In the genomic region with DNA sequence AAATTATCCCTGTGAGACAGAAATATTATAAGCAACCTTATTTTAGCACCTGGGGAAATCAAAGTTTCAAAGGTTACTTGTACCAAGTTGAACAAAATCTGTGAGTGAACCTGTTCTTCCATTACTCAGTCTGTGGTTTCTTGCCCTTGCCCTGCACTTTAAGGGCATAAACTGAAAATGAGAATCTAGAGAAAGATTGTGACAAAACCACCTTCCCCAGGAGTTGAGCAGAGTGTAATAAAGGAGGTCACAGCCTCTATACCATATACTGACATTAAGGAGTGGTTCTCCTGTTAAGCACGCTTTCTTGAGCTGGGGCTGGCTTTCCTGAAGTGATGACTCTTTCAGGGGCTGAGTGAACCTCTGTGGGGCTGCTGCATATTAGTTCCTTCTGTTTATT, we compare ENCODE assay signal across 23 cellular contexts.
DNase-seq lines count a peak whose midpoint lies in the region; ATAC-seq and TF ChIP-seq lines count a peak whose summit lies in the region.
"Had no signal": no experiment of that assay in that cellular context is flagged by ENCODE, and none has a peak within 500 bp of the region (broad histone marks: within the 10 kb centered on the region; RNA-seq: fewer than 3 reads in every experiment).

No MANE protein-coding gene starts in this region.

- H3K4me1 Mint-ChIP-seq in activated T-cell treated with anti-CD3 and anti-CD28 coated beads, Interleukin-2, amount 50 U/mL, for 4 hours (ENCODE audit: low read depth) = no peaks in the 10 kb centered on the region
- H3K4me1 Mint-ChIP-seq in activated T-cell treated with anti-CD3 and anti-CD28 coated beads, Interleukin-2, amount 50 U/mL, for 24 hours (ENCODE audit: low read depth) = peaks cover 20% of the 10 kb centered on the region
- peaks cover 15% of the 10 kb centered on the region for H3K4me1 Mint-ChIP-seq in stimulated activated naive CD8-positive, alpha-beta T cell treated with anti-CD3 and anti-CD28 coated beads, Interleukin-15, amount 100 ng/mL, for 72 hours

- H3K27ac Mint-ChIP-seq in activated T-cell treated with anti-CD3 and anti-CD28 coated beads, Interleukin-2, amount 50 U/mL, for 24 hours = no peak overlapping the region
- H3K27ac Mint-ChIP-seq in stimulated activated naive CD8-positive, alpha-beta T cell treated with anti-CD3 and anti-CD28 coated beads, Interleukin-15, amount 100 ng/mL, for 72 hours = no peak overlapping the region
- H3K27ac Mint-ChIP-seq: activated CD4-positive, alpha-beta memory T cell treated with anti-CD3 and anti-CD28 coated beads for 36 hours; neural progenitor cell had no signal

- H3K27me3 ChIP-seq in colonic mucosa = no peaks in the 10 kb centered on the region
- H3K27me3 ChIP-seq: adrenal gland, BLaER1, neural progenitor cell, testis had no signal

- no peak overlapping the region for H3K4me3 ChIP-seq in colonic mucosa
- H3K4me3 ChIP-seq: adrenal gland, BLaER1, left ventricle myocardium inferior, mucosa of descending colon, neural progenitor cell, testis had no signal

- TF ChIP-seq CTCF in colonic mucosa (IDR thresholded peaks at IDR 0.05) = no peak

- H3K4me3 Mint-ChIP-seq in activated T-cell treated with anti-CD3 and anti-CD28 coated beads, Interleukin-2, amount 50 U/mL, for 4 hours = no peak overlapping the region
- H3K4me3 Mint-ChIP-seq in activated T-cell treated with anti-CD3 and anti-CD28 coated beads, Interleukin-2, amount 50 U/mL, for 24 hours = no peak overlapping the region
- no peak overlapping the region for H3K4me3 Mint-ChIP-seq in stimulated activated naive CD8-positive, alpha-beta T cell treated with anti-CD3 and anti-CD28 coated beads, Interleukin-15, amount 100 ng/mL, for 72 hours
- H3K4me3 Mint-ChIP-seq: activated CD4-positive, alpha-beta memory T cell treated with anti-CD3 and anti-CD28 coated beads for 36 hours; neural progenitor cell had no signal

- H3K36me3 Mint-ChIP-seq in activated T-cell treated with anti-CD3 and anti-CD28 coated beads, Interleukin-2, amount 50 U/mL, for 4 hours (ENCODE audit: insufficient read depth) = no peaks in the 10 kb centered on the region
- H3K36me3 Mint-ChIP-seq in activated T-cell treated with anti-CD3 and anti-CD28 coated beads, Interleukin-2, amount 50 U/mL, for 24 hours (ENCODE audit: low read depth) = no peaks in the 10 kb centered on the region
- H3K36me3 Mint-ChIP-seq: activated CD4-positive, alpha-beta memory T cell treated with anti-CD3 and anti-CD28 coated beads for 36 hours; neural progenitor cell had no signal

- no peak overlapping the region for H3K27ac ChIP-seq in colonic mucosa
- H3K27ac ChIP-seq: BLaER1, left ventricle myocardium inferior, neural progenitor cell, testis had no signal

- H3K4me1 ChIP-seq in colonic mucosa = no peaks in the 10 kb centered on the region
- H3K4me1 ChIP-seq: adrenal gland, testis had no signal

- no peak overlapping the region for H3K9ac ChIP-seq in colonic mucosa (ENCODE audit: low read depth in 2 of 2, low read length in 2 of 2)
- H3K9ac ChIP-seq: BLaER1, neural progenitor cell had no signal

- no peaks in the 10 kb centered on the region for H3K27me3 Mint-ChIP-seq in activated T-cell treated with anti-CD3 and anti-CD28 coated beads, Interleukin-2, amount 50 U/mL, for 4 hours (ENCODE audit: low read depth)
- peaks cover 10% of the 10 kb centered on the region for H3K27me3 Mint-ChIP-seq in activated T-cell treated with anti-CD3 and anti-CD28 coated beads, Interleukin-2, amount 50 U/mL, for 24 hours
- H3K27me3 Mint-ChIP-seq in stimulated activated naive CD8-positive, alpha-beta T cell treated with anti-CD3 and anti-CD28 coated beads, Interleukin-15, amount 100 ng/mL, for 72 hours = no peaks in the 10 kb centered on the region

- no peak for DNase-seq in activated T-cell treated with anti-CD3 and anti-CD28 coated beads, Interleukin-2, amount 50 U/mL, for 4 hours
- no peak for DNase-seq in activated T-cell treated with anti-CD3 and anti-CD28 coated beads, Interleukin-2, amount 50 U/mL, for 24 hours
- DNase-seq in stimulated activated naive CD8-positive, alpha-beta T cell treated with anti-CD3 and anti-CD28 coated beads, Interleukin-15, amount 100 ng/mL, for 72 hours = no peak
- no peak for DNase-seq in colonic mucosa
- DNase-seq: activated CD4-positive, alpha-beta memory T cell treated with anti-CD3 and anti-CD28 coated beads for 36 hours; adrenal gland; effector CD4-positive, alpha-beta T cell; GF-D8; left ventricle myocardium inferior; mucosa of descending colon; NCI-H2081; NCI-H524 treated with DMSO at 0.1 percent for 48 hours; SHP77; small intestine; stimulated activated CD4-positive, alpha-beta T cell treated with anti-CD3 and anti-CD28 coated beads, Interleukin-4, amount 100 ng/mL, for 4 hours; T-helper 1 cell; testis had no signal

- intact Hi-C loops in colonic mucosa (cut with DNase I) = no loop called here

- no peaks in the 10 kb centered on the region for H3K9me3 ChIP-seq in colonic mucosa
- H3K9me3 ChIP-seq: adrenal gland, BLaER1, left ventricle myocardium inferior, mucosa of descending colon, testis had no signal

- H3K36me3 ChIP-seq in colonic mucosa = no peaks in the 10 kb centered on the region
- H3K36me3 ChIP-seq: adrenal gland, BLaER1, left ventricle myocardium inferior, neural progenitor cell had no signal

- H3K9me3 Mint-ChIP-seq in activated T-cell treated with anti-CD3 and anti-CD28 coated beads, Interleukin-2, amount 50 U/mL, for 4 hours = no peaks in the 10 kb centered on the region
- no peaks in the 10 kb centered on the region for H3K9me3 Mint-ChIP-seq in activated T-cell treated with anti-CD3 and anti-CD28 coated beads, Interleukin-2, amount 50 U/mL, for 24 hours
- H3K9me3 Mint-ChIP-seq in stimulated activated naive CD8-positive, alpha-beta T cell treated with anti-CD3 and anti-CD28 coated beads, Interleukin-15, amount 100 ng/mL, for 72 hours = no peaks in the 10 kb centered on the region
- H3K9me3 Mint-ChIP-seq: activated CD4-positive, alpha-beta memory T cell treated with anti-CD3 and anti-CD28 coated beads for 36 hours; neural progenitor cell had no signal

- peak; percentile 35 to 48 for ATAC-seq in activated T-cell treated with anti-CD3 and anti-CD28 coated beads, Interleukin-2, amount 50 U/mL, for 4 hours
- ATAC-seq in GM21717 (IDR thresholded peaks at IDR 0.05; ENCODE audit: unreplicated experiment) (peak; percentile 83), HG03442 (IDR thresholded peaks at IDR 0.05; ENCODE audit: unreplicated experiment) (peak; percentile 61), HG03342 (IDR thresholded peaks at IDR 0.05; ENCODE audit: unreplicated experiment) (no peak), HG03460 (IDR thresholded peaks at IDR 0.05; ENCODE audit: unreplicated experiment) (no peak)
- ATAC-seq in stimulated activated naive CD8-positive, alpha-beta T cell treated with anti-CD3 and anti-CD28 coated beads, Interleukin-15, amount 100 ng/mL, for 72 hours = peak; percentile 89
- ATAC-seq: mucosa of descending colon had no signal

Comparison
In these comparisons a context has a peak if more than half of its experiments do, and no peak if none do; other contexts are left out.
1. ATAC-seq: peak in activated T-cell treated with anti-CD3 and anti-CD28 coated beads, Interleukin-2, amount 50 U/mL, for 4 hours (2 of 2), GM21717 (single experiment), HG03442 (single experiment) and stimulated activated naive CD8-positive, alpha-beta T cell treated with anti-CD3 and anti-CD28 coated beads, Interleukin-15, amount 100 ng/mL, for 72 hours (single experiment); none in HG03342 (single experiment) and HG03460 (single experiment).